9 cellular contexts compared by ENCODE assay signal in the genomic region with DNA sequence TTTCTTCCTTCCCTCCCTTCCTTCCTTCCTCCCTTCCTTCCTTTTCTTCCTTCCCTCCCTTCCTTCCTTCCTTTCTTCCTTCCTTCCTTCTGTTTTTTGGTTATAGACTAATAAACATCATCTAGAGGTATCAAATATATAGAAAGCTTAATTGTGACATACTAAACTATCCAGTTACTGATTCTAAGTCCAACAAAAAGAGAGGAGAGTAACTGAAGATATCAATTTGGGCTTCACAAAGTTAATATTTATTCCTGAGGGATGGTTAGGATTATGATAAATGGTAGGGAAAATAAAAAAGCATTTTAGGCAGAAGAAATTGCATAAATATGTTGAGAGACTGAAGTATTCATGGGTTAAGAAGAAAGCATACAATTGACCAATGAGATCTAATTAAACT. TPM values are rescaled to one million over a fixed set of nuclear protein-coding genes. Genes with fewer than 3 reads are reported as not detected.
"Had no signal": no experiment of that assay in that cellular context is flagged by ENCODE, and none has a peak within 500 bp of the region (broad histone marks: within the 10 kb centered on the region; RNA-seq: fewer than 3 reads in every experiment).

No MANE protein-coding gene starts in this region.

- H3K4me3 ChIP-seq: GM12878 had no signal

- ATAC-seq: GM12878 had no signal

- FAIRE-seq: G401.6, GM12878, GM12891, GM12892, GM18507, GM19239 had no signal

- DNase-seq: GDM1, GF-D8 had no signal

RNA-seq across cellular contexts. Expression of a gene that starts 7.8 kb away (rescaled TPM):
- total RNA-seq: G401 had no signal

RNA-seq across cellular contexts. Expression of a gene that starts 57.9 kb away (rescaled TPM):
- total RNA-seq: G401 had no signal
